Comparison of ENCODE assay signal across 2 cellular contexts in the genomic region with DNA sequence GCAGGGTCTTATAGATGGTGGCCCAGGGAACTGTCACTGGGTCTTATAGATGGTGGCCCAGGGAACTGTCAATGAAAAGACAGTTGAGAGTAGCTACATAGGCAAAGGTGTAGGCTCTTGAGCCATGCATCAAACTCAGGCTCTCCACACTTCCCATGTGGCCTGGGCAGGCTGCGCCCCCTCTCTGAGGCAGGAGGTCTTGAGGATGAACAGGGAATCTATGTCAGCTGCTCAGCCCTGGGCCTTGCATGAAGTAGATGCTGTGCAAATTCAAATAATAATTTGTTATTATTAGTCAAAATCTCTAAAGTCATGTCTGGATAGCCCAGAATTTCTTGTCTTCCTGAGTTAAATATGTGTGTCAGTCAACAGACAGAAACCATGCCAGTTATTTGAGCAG.
TF ChIP-seq lines count a peak whose summit lies in the region.

No MANE protein-coding gene starts in this region.

TF ChIP-seq in HCT116, 20 proteins besides CTCF, POLR2A, EP300 and RAD21:
- TF ChIP-seq ZFX (IDR thresholded peaks at IDR 0.05) = no peak
- TF ChIP-seq, protein P1, sequence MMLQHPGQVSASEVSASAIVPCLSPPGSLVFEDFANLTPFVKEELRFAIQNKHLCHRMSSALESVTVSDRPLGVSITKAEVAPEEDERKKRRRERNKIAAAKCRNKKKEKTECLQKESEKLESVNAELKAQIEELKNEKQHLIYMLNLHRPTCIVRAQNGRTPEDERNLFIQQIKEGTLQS (IDR thresholded peaks at IDR 0.05) = no peak
- no peak for TF ChIP-seq FOSL1 (IDR thresholded peaks at IDR 0.05; ENCODE audit: low read depth)
- TF ChIP-seq, protein P2, sequence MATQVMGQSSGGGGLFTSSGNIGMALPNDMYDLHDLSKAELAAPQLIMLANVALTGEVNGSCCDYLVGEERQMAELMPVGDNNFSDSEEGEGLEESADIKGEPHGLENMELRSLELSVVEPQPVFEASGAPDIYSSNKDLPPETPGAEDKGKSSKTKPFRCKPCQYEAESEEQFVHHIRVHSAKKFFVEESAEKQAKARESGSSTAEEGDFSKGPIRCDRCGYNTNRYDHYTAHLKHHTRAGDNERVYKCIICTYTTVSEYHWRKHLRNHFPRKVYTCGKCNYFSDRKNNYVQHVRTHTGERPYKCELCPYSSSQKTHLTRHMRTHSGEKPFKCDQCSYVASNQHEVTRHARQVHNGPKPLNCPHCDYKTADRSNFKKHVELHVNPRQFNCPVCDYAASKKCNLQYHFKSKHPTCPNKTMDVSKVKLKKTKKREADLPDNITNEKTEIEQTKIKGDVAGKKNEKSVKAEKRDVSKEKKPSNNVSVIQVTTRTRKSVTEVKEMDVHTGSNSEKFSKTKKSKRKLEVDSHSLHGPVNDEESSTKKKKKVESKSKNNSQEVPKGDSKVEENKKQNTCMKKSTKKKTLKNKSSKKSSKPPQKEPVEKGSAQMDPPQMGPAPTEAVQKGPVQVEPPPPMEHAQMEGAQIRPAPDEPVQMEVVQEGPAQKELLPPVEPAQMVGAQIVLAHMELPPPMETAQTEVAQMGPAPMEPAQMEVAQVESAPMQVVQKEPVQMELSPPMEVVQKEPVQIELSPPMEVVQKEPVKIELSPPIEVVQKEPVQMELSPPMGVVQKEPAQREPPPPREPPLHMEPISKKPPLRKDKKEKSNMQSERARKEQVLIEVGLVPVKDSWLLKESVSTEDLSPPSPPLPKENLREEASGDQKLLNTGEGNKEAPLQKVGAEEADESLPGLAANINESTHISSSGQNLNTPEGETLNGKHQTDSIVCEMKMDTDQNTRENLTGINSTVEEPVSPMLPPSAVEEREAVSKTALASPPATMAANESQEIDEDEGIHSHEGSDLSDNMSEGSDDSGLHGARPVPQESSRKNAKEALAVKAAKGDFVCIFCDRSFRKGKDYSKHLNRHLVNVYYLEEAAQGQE (IDR thresholded peaks at IDR 0.05; ENCODE audit: low read depth) = no peak
- TF ChIP-seq TCF7L2 (IDR thresholded peaks at IDR 0.05; ENCODE audit: borderline replicate concordance, extremely low read depth, insufficient read depth, insufficient read length) = no peak
- TF ChIP-seq, protein P3, sequence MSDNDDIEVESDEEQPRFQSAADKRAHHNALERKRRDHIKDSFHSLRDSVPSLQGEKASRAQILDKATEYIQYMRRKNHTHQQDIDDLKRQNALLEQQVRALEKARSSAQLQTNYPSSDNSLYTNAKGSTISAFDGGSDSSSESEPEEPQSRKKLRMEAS (IDR thresholded peaks at IDR 0.05) = no peak
- no peak for TF ChIP-seq CBX3 (IDR thresholded peaks at IDR 0.05; ENCODE audit: low read depth)

TF ChIP-seq in H1, 55 proteins besides CTCF, POLR2A, EP300 and RAD21:
- TF ChIP-seq SIX5 (IDR thresholded peaks at IDR 0.05; ENCODE audit: low read depth, low read length) (no peak), JUN (IDR thresholded peaks at IDR 0.05; ENCODE audit: low read depth, low read length) (no peak), CREB1 (IDR thresholded peaks at IDR 0.05) (no peak)
- TF ChIP-seq, protein P3 (IDR thresholded peaks at IDR 0.05) = 0 out of 2 replicates have a peak, but pooled peaks have one; percentile 28
TF ChIP-seq in H1: peak in this region for 1.
